Comparison of ENCODE assay signal across 7 cellular contexts in genomic region chr19:32303193-32303592, GRCh38.
"Had no signal": no experiment of that assay in that cellular context is flagged by ENCODE, and none has a peak within 500 bp of the region (broad histone marks: within the 10 kb centered on the region; RNA-seq: fewer than 3 reads in every experiment).

No MANE protein-coding gene starts in this region.

- FAIRE-seq: HTR-8/SVneo, K562 had no signal

- H3K4me3 ChIP-seq: K562 had no signal

- DNase-seq: IMR-90, KBM-7, KG1 had no signal

- H3K9ac ChIP-seq: KMS-11 had no signal

- H3K4me2 ChIP-seq: KMS-11 had no signal

- ATAC-seq: K562 had no signal

- H3K27ac ChIP-seq: HL-60, KMS-11 had no signal
